In the genomic region with DNA sequence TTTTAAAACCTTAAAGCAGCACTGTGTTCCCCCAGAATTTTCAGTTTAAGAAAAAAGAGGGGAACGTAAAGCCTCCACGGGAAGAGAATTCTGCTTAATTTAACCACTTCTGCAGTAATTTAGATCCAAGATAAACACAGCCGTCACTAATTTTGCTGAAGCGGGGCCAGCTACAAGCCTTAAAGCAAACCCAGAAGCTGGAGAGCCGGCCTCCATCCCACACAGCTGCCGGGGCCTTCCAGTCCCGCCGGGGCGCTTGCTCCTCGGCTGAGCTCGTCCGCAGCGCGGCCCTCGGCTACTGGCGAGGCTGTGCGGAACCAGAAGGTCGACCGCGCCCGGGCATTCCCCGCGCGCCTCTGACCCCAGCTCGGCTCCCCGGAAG, we compare ENCODE assay signal across 8 cellular contexts. TPM values are rescaled to one million over a fixed set of nuclear protein-coding genes. Genes with fewer than 3 reads are reported as not detected.
A peak's percentile ranks its signal among the peaks of the same experiment; 100 is the strongest.
DNase-seq lines count a peak whose midpoint lies in the region; ATAC-seq and TF ChIP-seq lines count a peak whose summit lies in the region.

No MANE protein-coding gene starts in this region.

- H3K9me3 ChIP-seq in RWPE2 (ENCODE audit: severe bottlenecking) = no peaks in the 10 kb centered on the region
- no peaks in the 10 kb centered on the region for H3K9me3 ChIP-seq in esophagus (ENCODE audit: control insufficient read depth in 2 of 2, insufficient read depth in 1 of 2, low read depth in 1 of 2, low read length in 1 of 2)

- peak overlapping the region; percentile 98 for H3K4me3 ChIP-seq in RWPE2 (ENCODE audit: severe bottlenecking)
- H3K4me3 ChIP-seq in esophagus (ENCODE audit: low read depth in 1 of 2, low read length in 2 of 2) = peak overlapping the region; percentile 88 to 93

- no peaks in the 10 kb centered on the region for H3K27me3 ChIP-seq in RWPE2 (ENCODE audit: insufficient read depth, poor library complexity, severe bottlenecking)
- no peaks in the 10 kb centered on the region for H3K27me3 ChIP-seq in esophagus (ENCODE audit: control insufficient read depth in 1 of 2, insufficient read depth in 2 of 2, low read length in 2 of 2)

- H3K27ac ChIP-seq in RWPE2 (ENCODE audit: poor library complexity, severe bottlenecking) = peak overlapping the region; percentile 91
- H3K27ac ChIP-seq in esophagus (ENCODE audit: low read depth in 2 of 2, low read length in 1 of 2) = peak overlapping the region; percentile 95 to 97

- DNase-seq in NCI-H510A treated with DMSO at 0.1 percent for 48 hours (lab: John Stamatoyannopoulos, UW) (peak; percentile 65), NCI-H510A (lab: John Stamatoyannopoulos, UW) (no peak), RWPE2 (ENCODE audit: low spot score) (no peak), omental fat pad (ENCODE audit: low spot score) (no peak), NCI-H446 (lab: John Stamatoyannopoulos, UW) (no peak)

- peaks cover 27% of the 10 kb centered on the region for H3K4me1 ChIP-seq in RWPE2 (ENCODE audit: insufficient read depth, poor library complexity, severe bottlenecking)
- H3K4me1 ChIP-seq in esophagus (ENCODE audit: control insufficient read depth in 2 of 2, insufficient read depth in 2 of 2, low read length in 1 of 2) = peaks cover 2 to 3% of the 10 kb centered on the region in 2 donors

- ATAC-seq in RWPE2 (ENCODE audit: low read depth) (no peak; the same call in 1 of the 3 replicates), omental fat pad (ENCODE audit: low FRiP score) (peak; percentile 1), GM19452 (IDR thresholded peaks at IDR 0.05; ENCODE audit: unreplicated experiment) (no peak), HG03432 (IDR thresholded peaks at IDR 0.05; ENCODE audit: unreplicated experiment) (no peak)

- H3K36me3 ChIP-seq in RWPE2 (ENCODE audit: low read depth) (peaks cover 26% of the 10 kb centered on the region), esophagus (ENCODE audit: control insufficient read depth in 2 of 2, insufficient read depth in 2 of 2, low read length in 1 of 2) (peaks cover 0 to 2% of the 10 kb centered on the region in 2 donors)

- WGBS in esophagus, 2 donors = 0% methylated on average over 26 of the region's 26 CpGs

- TF ChIP-seq CTCF in RWPE2 (IDR thresholded peaks at IDR 0.05; ENCODE audit: poor library complexity, severe bottlenecking) (no peak), omental fat pad (IDR thresholded peaks at IDR 0.05) (peak in 1 of 3 donors; percentile 0)

RNA-seq across cellular contexts. Expression of gene ANKRD10, which starts 1.0 kb away (rescaled TPM):
- 10 to 100 TPM; 19.7 to 34.4 TPM for polyA plus RNA-seq in esophagus
- 100 to 1,000 TPM in 3 of 4 donors, 10 to 100 TPM in 1; 87.8 to 182 (median 145) TPM for total RNA-seq in omental fat pad
